In the genomic region with DNA sequence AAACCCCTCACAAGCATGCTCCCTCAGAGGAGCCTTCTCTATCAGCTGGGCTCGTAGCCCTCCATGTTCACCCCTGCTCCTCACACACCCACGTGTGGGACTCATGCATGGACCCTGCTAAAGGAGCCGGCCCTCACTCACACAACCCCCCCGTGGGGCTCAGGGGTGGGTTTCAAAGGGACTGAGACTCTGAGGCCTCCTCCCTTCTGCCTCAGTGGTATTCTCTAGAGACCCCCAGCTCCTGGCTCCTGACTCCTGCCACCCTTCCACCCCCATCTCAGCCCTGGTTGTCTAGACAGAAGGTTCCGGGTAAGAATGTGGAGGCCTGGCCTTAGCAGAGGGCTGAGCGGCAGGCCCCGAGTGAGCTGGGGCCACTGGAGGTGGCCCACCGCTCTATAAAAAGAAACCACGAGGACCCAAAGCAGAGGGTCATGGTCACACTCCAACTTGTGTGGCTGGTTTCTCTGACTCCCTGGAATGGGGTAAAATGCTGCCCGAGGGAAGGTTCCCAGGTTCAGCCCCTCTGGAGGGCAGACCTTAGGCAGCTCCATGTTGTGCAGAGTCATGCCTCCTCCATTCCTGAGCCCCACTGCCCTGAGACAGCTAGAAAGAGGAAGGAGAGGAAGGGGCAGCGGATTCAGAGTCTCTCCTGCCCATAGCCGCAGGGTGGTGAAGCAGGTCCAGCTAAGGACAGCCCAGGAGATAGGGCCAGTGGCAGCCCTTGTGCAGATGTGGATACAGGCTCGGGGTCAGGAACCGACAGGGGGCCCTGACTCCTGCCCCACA, we compare ENCODE assay signal across 1 cellular context.
TF ChIP-seq lines count a peak whose summit lies in the region.

No MANE protein-coding gene starts in this region.

TF ChIP-seq in IMR-90, 13 proteins besides CTCF, POLR2A, EP300 and RAD21:
- TF ChIP-seq ELK1 (IDR thresholded peaks at IDR 0.05; ENCODE audit: borderline replicate concordance, low read depth, low read length), result no peak
- TF ChIP-seq FOS (IDR thresholded peaks at IDR 0.05; ENCODE audit: low read depth, low read length), result no peak
